15 cellular contexts compared by ENCODE assay signal in genomic region chr5:167819406-167819805, GRCh38.
DNase-seq lines count a peak whose midpoint lies in the region; ATAC-seq and TF ChIP-seq lines count a peak whose summit lies in the region.
"Had no signal": no experiment of that assay in that cellular context is flagged by ENCODE, and none has a peak within 500 bp of the region (broad histone marks: within the 10 kb centered on the region; RNA-seq: fewer than 3 reads in every experiment).

No MANE protein-coding gene starts in this region.

- DNase-seq in epithelial cell of esophagus (ENCODE audit: low read depth) = peak; percentile 88
- DNase-seq in effector memory CD8-positive, alpha-beta T cell = no peak
- DNase-seq in AG20443 (ENCODE audit: low spot score) = no peak
- DNase-seq in NCI-H510A (lab: John Stamatoyannopoulos, UW) = no peak
- DNase-seq in UCSD-AML1 (lab: John Stamatoyannopoulos, UW; ENCODE audit: unreplicated experiment) = no peak
- DNase-seq: activated T-cell treated with anti-CD3 and anti-CD28 coated beads, Interleukin-2, amount 50 U/mL, for 24 hours; CD4-positive, alpha-beta T cell; left lung; NCI-H1417 treated with DMSO at 0.1 percent for 48 hours; ovary had no signal

- peaks cover 2 to 3% of the 10 kb centered on the region in 2 donors for H3K9me3 Mint-ChIP-seq in effector memory CD8-positive, alpha-beta T cell
- H3K9me3 Mint-ChIP-seq: activated T-cell treated with anti-CD3 and anti-CD28 coated beads, Interleukin-2, amount 50 U/mL, for 24 hours; brain; CD4-positive, alpha-beta T cell; type B pancreatic cell had no signal

- peak overlapping the region; percentile 55 for H3K4me3 ChIP-seq in epithelial cell of esophagus (ENCODE audit: low read length)
- H3K4me3 ChIP-seq: left lung, ovary had no signal

- no peak overlapping the region for H3K27ac Mint-ChIP-seq in effector memory CD8-positive, alpha-beta T cell
- H3K27ac Mint-ChIP-seq: activated T-cell treated with anti-CD3 and anti-CD28 coated beads, Interleukin-2, amount 50 U/mL, for 24 hours; brain; CD4-positive, alpha-beta T cell; type B pancreatic cell had no signal

- ATAC-seq in GM18861 (IDR thresholded peaks at IDR 0.05; ENCODE audit: unreplicated experiment) = peak; percentile 95
- ATAC-seq in GM21526 (IDR thresholded peaks at IDR 0.05; ENCODE audit: low FRiP score, unreplicated experiment) = peak; percentile 75
- ATAC-seq in HG03066 (IDR thresholded peaks at IDR 0.05; ENCODE audit: low read depth, unreplicated experiment) = peak; percentile 72
- no peak for ATAC-seq in effector memory CD8-positive, alpha-beta T cell (replicated peaks)
- ATAC-seq: left lung had no signal

- TF ChIP-seq CTCF in epithelial cell of esophagus (IDR thresholded peaks at IDR 0.05; ENCODE audit: insufficient read depth, low read depth, low read length, missing control alignments) = no peak

- H3K4me1 Mint-ChIP-seq in effector memory CD8-positive, alpha-beta T cell (ENCODE audit: low read depth in 2 of 2) = no peaks in the 10 kb centered on the region

- no peaks in the 10 kb centered on the region for H3K27me3 Mint-ChIP-seq in effector memory CD8-positive, alpha-beta T cell
- H3K27me3 Mint-ChIP-seq: activated T-cell treated with anti-CD3 and anti-CD28 coated beads, Interleukin-2, amount 50 U/mL, for 24 hours; CD4-positive, alpha-beta T cell had no signal

- no peak overlapping the region for H3K4me3 Mint-ChIP-seq in effector memory CD8-positive, alpha-beta T cell
- H3K4me3 Mint-ChIP-seq: activated T-cell treated with anti-CD3 and anti-CD28 coated beads, Interleukin-2, amount 50 U/mL, for 24 hours; brain; CD4-positive, alpha-beta T cell; type B pancreatic cell had no signal

- H3K36me3 Mint-ChIP-seq in effector memory CD8-positive, alpha-beta T cell (ENCODE audit: insufficient read depth) = no peaks in the 10 kb centered on the region
- H3K36me3 Mint-ChIP-seq: brain had no signal
